In the genomic region with DNA sequence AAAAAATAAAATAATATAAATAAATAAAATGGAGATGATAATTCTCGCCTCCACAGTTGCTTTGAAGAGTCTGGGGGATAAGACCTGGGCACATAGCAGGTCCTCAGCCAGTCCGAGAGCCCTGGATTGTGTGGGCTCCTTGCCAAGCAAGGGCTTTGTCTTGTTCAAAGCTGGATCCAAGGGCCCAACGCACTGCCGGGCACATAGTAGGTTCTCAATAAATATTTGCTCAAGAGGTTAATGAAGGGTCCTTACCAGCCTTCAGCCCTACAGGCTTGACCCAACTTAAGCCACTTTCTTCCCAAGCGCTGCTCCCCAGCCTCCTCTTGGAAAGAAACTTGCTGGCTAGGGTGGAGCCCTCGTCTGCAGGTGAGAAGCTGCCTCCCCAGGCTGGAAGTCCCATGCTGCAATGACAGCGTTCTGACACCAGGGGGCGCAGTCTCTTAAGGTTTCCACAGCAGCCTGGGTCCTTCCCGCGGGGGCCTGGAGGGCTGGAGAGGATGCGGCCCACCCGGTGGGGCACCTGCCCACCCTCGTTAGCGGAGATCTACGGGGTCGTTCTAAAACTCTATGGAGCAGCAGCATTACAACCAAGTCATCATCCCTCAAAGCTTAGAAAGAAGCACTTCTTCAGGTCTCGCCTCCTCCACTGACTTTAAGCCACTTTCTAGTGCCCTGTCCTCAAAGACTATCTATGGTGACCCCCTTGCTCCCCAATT, we compare ENCODE assay signal across 9 cellular contexts.
A peak's percentile ranks its signal among the peaks of the same experiment; 100 is the strongest.
DNase-seq lines count a peak whose midpoint lies in the region; ATAC-seq, FAIRE-seq and TF ChIP-seq lines count a peak whose summit lies in the region.
"Had no signal": no experiment of that assay in that cellular context is flagged by ENCODE, and none has a peak within 500 bp of the region (broad histone marks: within the 10 kb centered on the region; RNA-seq: fewer than 3 reads in every experiment).

No MANE protein-coding gene starts in this region.

- no peaks in the 10 kb centered on the region for H3K36me3 Mint-ChIP-seq in astrocyte (ENCODE audit: low read depth, unreplicated experiment)

- H3K27ac ChIP-seq in astrocyte (ENCODE audit: low read depth, low read length) (no peak overlapping the region), hepatocyte (no peak overlapping the region)
- H3K27ac ChIP-seq: BLaER1 had no signal

- no peaks in the 10 kb centered on the region for H3K4me1 ChIP-seq in astrocyte (ENCODE audit: insufficient read depth, low read length)
- H3K4me1 ChIP-seq in hepatocyte (ENCODE audit: insufficient read depth), result no peaks in the 10 kb centered on the region

- DNase-seq in NCI-H1417 (lab: John Stamatoyannopoulos, UW), result peak; percentile 52 to 87 (median 67)
- no peak for DNase-seq in NCI-H1417 treated with DMSO at 0.1 percent for 48 hours (lab: John Stamatoyannopoulos, UW)
- peak; percentile 66 for DNase-seq in NCI-H1092 treated with DMSO at 0.1 percent for 48 hours (lab: John Stamatoyannopoulos, UW)
- peak; percentile 49 for DNase-seq in T1000 (lab: John Stamatoyannopoulos, UW)
- DNase-seq in astrocyte (ENCODE audit: low read depth), result peak; percentile 25
- peak; percentile 81 for DNase-seq in hepatocyte (ENCODE audit: low spot score)
- DNase-seq in stimulated activated CD4-positive, alpha-beta T cell treated with anti-CD3 and anti-CD28 coated beads, Interleukin-12 subunit alpha, Interleukin-12 subunit beta, amount 100 ng/mL, for 24 hours (ENCODE audit: low read depth in 2 of 2), result peak; percentile 64 to 77

- WGBS in hepatocyte (ENCODE audit: low lambda C conversion rate, missing lambda C conversion rate), result 34% methylated on average over 17 of the region's 17 CpGs

- H3K9me3 ChIP-seq in astrocyte (ENCODE audit: insufficient read depth, low read depth, low read length) (peaks cover 3% of the 10 kb centered on the region), hepatocyte (ENCODE audit: low read depth) (no peaks in the 10 kb centered on the region)
- H3K9me3 ChIP-seq: BLaER1 had no signal

- H3K9ac ChIP-seq in astrocyte (ENCODE audit: low read length), result no peak overlapping the region
- H3K9ac ChIP-seq: BLaER1 had no signal

- H3K4me3 ChIP-seq in astrocyte (ENCODE audit: insufficient read depth, low read depth, low read length) (no peak overlapping the region), hepatocyte (no peak overlapping the region)
- H3K4me3 ChIP-seq: BLaER1 had no signal

- no peak for FAIRE-seq in astrocyte (lab: Jason Lieb, UNC)

- no peaks in the 10 kb centered on the region for H3K79me2 ChIP-seq in astrocyte (ENCODE audit: insufficient read depth, low read length)
- no peaks in the 10 kb centered on the region for H3K79me2 ChIP-seq in hepatocyte

- H3K9me3 Mint-ChIP-seq in astrocyte (ENCODE audit: unreplicated experiment), result peaks cover 5% of the 10 kb centered on the region

- peak; percentile 81 for TF ChIP-seq CTCF in astrocyte (IDR thresholded peaks at IDR 0.05; ENCODE audit: insufficient read depth, low read depth, low read length)
- TF ChIP-seq CTCF in hepatocyte (IDR thresholded peaks at IDR 0.05; ENCODE audit: poor library complexity), result peak; percentile 97

- peaks cover 7% of the 10 kb centered on the region for H3K4me1 Mint-ChIP-seq in astrocyte (ENCODE audit: low read depth, unreplicated experiment)

- H2AFZ ChIP-seq in astrocyte (ENCODE audit: low read depth, low read length), result no peak overlapping the region
- no peak overlapping the region for H2AFZ ChIP-seq in hepatocyte

- no peaks in the 10 kb centered on the region for H4K20me1 ChIP-seq in astrocyte (ENCODE audit: insufficient read depth, low read length)
- no peaks in the 10 kb centered on the region for H4K20me1 ChIP-seq in hepatocyte (ENCODE audit: insufficient read depth, poor library complexity, severe bottlenecking)
- H4K20me1 ChIP-seq: BLaER1 had no signal

- H3K9me2 ChIP-seq in hepatocyte (replicated peaks; ENCODE audit: insufficient read depth), result no peaks in the 10 kb centered on the region

- ATAC-seq in HG03159 (IDR thresholded peaks at IDR 0.05; ENCODE audit: unreplicated experiment), result no peak

- H3K27me3 ChIP-seq in astrocyte (ENCODE audit: insufficient read depth, low read length), result no peaks in the 10 kb centered on the region
- H3K27me3 ChIP-seq in hepatocyte, result no peaks in the 10 kb centered on the region
- H3K27me3 ChIP-seq: BLaER1 had no signal

- no peak overlapping the region for H3K27ac Mint-ChIP-seq in astrocyte (ENCODE audit: unreplicated experiment)

- H3K4me2 ChIP-seq in astrocyte (ENCODE audit: low read length), result no peak overlapping the region
- no peak overlapping the region for H3K4me2 ChIP-seq in hepatocyte
- H3K4me2 ChIP-seq: BLaER1 had no signal

- no peaks in the 10 kb centered on the region for H3K36me3 ChIP-seq in astrocyte (ENCODE audit: insufficient read depth, low read length)
- no peaks in the 10 kb centered on the region for H3K36me3 ChIP-seq in hepatocyte (replicated peaks; ENCODE audit: insufficient read depth, low read depth)
- H3K36me3 ChIP-seq: BLaER1 had no signal

- peaks cover 36% of the 10 kb centered on the region for H3K27me3 Mint-ChIP-seq in astrocyte (ENCODE audit: low read depth, unreplicated experiment)

- H3K4me3 Mint-ChIP-seq in astrocyte (ENCODE audit: unreplicated experiment), result no peak overlapping the region
